In the genomic region with DNA sequence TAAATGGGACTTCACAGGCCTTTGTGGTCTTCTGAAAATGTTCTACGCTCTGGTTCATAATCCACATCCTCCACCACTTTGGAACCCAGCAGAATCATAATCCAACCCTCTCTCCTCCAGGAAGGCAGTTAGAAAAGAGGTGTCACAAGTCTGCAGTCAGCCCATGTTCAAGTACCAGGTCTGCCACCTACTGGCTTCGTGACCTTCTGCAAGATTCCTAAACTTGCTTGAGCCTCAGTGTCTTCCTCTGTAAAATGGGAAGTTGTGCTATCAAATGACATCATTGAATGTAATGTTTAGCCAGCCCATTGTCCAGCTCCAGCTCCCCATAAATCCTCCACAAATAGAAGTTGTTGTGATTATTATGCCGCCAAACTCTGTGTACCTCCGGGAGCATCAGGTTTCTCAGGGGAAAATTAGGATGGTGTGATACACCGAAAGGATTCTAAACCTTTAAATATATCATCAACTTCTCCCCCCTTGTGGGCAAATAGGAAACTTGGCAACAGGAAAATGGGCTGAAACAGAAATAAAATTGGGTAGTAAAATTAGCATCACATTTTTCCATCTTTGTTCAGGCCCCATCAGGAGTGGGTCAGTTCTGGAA, we compare ENCODE assay signal across 10 cellular contexts.
DNase-seq lines count a peak whose midpoint lies in the region; ATAC-seq, FAIRE-seq and TF ChIP-seq lines count a peak whose summit lies in the region.
"Had no signal": no experiment of that assay in that cellular context is flagged by ENCODE, and none has a peak within 500 bp of the region (broad histone marks: within the 10 kb centered on the region; RNA-seq: fewer than 3 reads in every experiment).

No MANE protein-coding gene starts in this region.

- CTCF ChIA-PET in GM12878 (lab: Yijun Ruan, JAX) = interaction anchor here (1.4 kb wide), 1 partner anchor 395 kb away, joined by 6 read pairs; no protein-coding TSS in a partner anchor

- no TSS peak for BruUV-seq in GM12878 (replicated peaks; lab: Mats Ljungman, UMichigan)

- no peak overlapping the region for H2BK5ac ChIP-seq in mesenchymal stem cell (ENCODE audit: low read depth, low read length, poor library complexity, severe bottlenecking)

- H4K8ac ChIP-seq in mesenchymal stem cell (ENCODE audit: low read length) = no peak overlapping the region

- H3K4me3 ChIP-seq in GM12878 (no peak overlapping the region), mesenchymal stem cell (ENCODE audit: insufficient read depth in 1 of 2, low read depth in 1 of 2, low read length in 2 of 2) (no peak overlapping the region)
- H3K4me3 ChIP-seq: BLaER1 treated with 17β-estradiol and CSF1 and Interleukin-3, amounts not matched to agents 10 nM and 100 nM had no signal

- in situ Hi-C loops in GM12878 (cut with MboI) = no loop called here

- no peak overlapping the region for H3K4ac ChIP-seq in mesenchymal stem cell (ENCODE audit: low read depth in 1 of 2, low read length in 2 of 2)

- no peak overlapping the region for H3K14ac ChIP-seq in mesenchymal stem cell (ENCODE audit: low read length in 2 of 2)

- ATAC-seq in GM12878 (peak; percentile 75), HG03378 (IDR thresholded peaks at IDR 0.05; ENCODE audit: unreplicated experiment) (no peak)

- H3K4me1 ChIP-seq in GM12878 (ENCODE audit: control insufficient read depth, insufficient read depth, low read length) = no peaks in the 10 kb centered on the region
- peaks cover 8% of the 10 kb centered on the region for H3K4me1 ChIP-seq in mesenchymal stem cell (ENCODE audit: control insufficient read depth, insufficient read depth, low read depth, low read length)
- H3K4me1 ChIP-seq: BLaER1 treated with 17β-estradiol and CSF1 and Interleukin-3, amounts not matched to agents 10 nM and 100 nM had no signal

- H2AK5ac ChIP-seq in mesenchymal stem cell (ENCODE audit: low read length, severe bottlenecking) = no peak overlapping the region

- H3K27ac ChIP-seq in GM12878 (ENCODE audit: control insufficient read depth, insufficient read depth) (no peak overlapping the region), mesenchymal stem cell (ENCODE audit: low read length, poor library complexity, severe bottlenecking) (no peak overlapping the region)
- H3K27ac ChIP-seq: BLaER1 treated with 17β-estradiol and CSF1 and Interleukin-3, amounts not matched to agents 10 nM and 100 nM had no signal

- no peak for TF ChIP-seq EP300 in GM12878 (IDR thresholded peaks at IDR 0.05; ENCODE audit: borderline replicate concordance in 1 of 2, control insufficient read depth in 1 of 2, low read depth in 2 of 2, low read length in 2 of 2)

- intact Hi-C loops in GM12878 (cut with micrococcal nuclease; ENCODE audit: unreplicated experiment) = loop anchor here (1.0 kb wide), 1 partner anchor 396 kb away; no protein-coding TSS in a partner anchor

- no peaks in the 10 kb centered on the region for H4K20me1 ChIP-seq in GM12878 (ENCODE audit: control insufficient read depth, insufficient read depth)
- H4K20me1 ChIP-seq: BLaER1 treated with 17β-estradiol and CSF1 and Interleukin-3, amounts not matched to agents 10 nM and 100 nM had no signal

- no peaks in the 10 kb centered on the region for H3K27me3 ChIP-seq in GM12878 (replicated peaks in 1 of 2; ENCODE audit: control insufficient read depth in 2 of 2, insufficient read depth in 2 of 2, low read length in 1 of 2)
- H3K27me3 ChIP-seq in mesenchymal stem cell (ENCODE audit: control insufficient read depth in 1 of 2, insufficient read depth in 1 of 2, low read length in 2 of 2) = no peaks in the 10 kb centered on the region
- H3K27me3 ChIP-seq: BLaER1 treated with 17β-estradiol and CSF1 and Interleukin-3, amounts not matched to agents 10 nM and 100 nM had no signal

- H2AFZ ChIP-seq in GM12878 (ENCODE audit: control insufficient read depth, low read depth, low read length) (no peak overlapping the region), mesenchymal stem cell (ENCODE audit: low read depth, low read length) (no peak overlapping the region)

- TF ChIP-seq CTCF in GM12878 (IDR thresholded peaks at IDR 0.05 in 2 of 3, conservative IDR thresholded peaks at IDR 0.05 in 1 of 3; ENCODE audit: control insufficient read depth in 2 of 3, extremely low read depth in 1 of 3, insufficient read depth in 1 of 3, low read depth in 3 of 3, low read length in 3 of 3) = peak; percentile 54 to 60 (median 59)

- H3K9me3 ChIP-seq in GM12878 (replicated peaks; ENCODE audit: control insufficient read depth, insufficient read depth, low read length) (peaks cover 4% of the 10 kb centered on the region; the same call in 2 of the 3 replicates), mesenchymal stem cell (ENCODE audit: control insufficient read depth, low read length) (peaks cover 6% of the 10 kb centered on the region)

- no peaks in the 10 kb centered on the region for H3K79me1 ChIP-seq in mesenchymal stem cell (replicated peaks; ENCODE audit: low read length, poor library complexity, severe bottlenecking)

- H4K91ac ChIP-seq in mesenchymal stem cell (ENCODE audit: low read length) = no peak overlapping the region

- TF ChIP-seq POLR2A in GM12878 (IDR thresholded peaks at IDR 0.05; ENCODE audit: low read depth, low read length) = no peak

- H3K4me2 ChIP-seq in GM12878 (ENCODE audit: control insufficient read depth, insufficient read depth) (no peak overlapping the region), mesenchymal stem cell (ENCODE audit: low read length, poor library complexity, severe bottlenecking) (no peak overlapping the region)
- H3K4me2 ChIP-seq: BLaER1 treated with 17β-estradiol and CSF1 and Interleukin-3, amounts not matched to agents 10 nM and 100 nM had no signal

- H3K9ac ChIP-seq in GM12878 (ENCODE audit: control insufficient read depth, insufficient read depth, low read length) = no peak overlapping the region
- no peak overlapping the region for H3K9ac ChIP-seq in mesenchymal stem cell (ENCODE audit: low read length)
- H3K9ac ChIP-seq: BLaER1 treated with 17β-estradiol and CSF1 and Interleukin-3, amounts not matched to agents 10 nM and 100 nM had no signal

- H2BK15ac ChIP-seq in mesenchymal stem cell (ENCODE audit: low read depth, poor library complexity, severe bottlenecking) = no peak overlapping the region

- SMC1A ChIA-PET in GM12878 (lab: Charles Lee; ENCODE audit: uncharacterized antibody, unreplicated experiment) = interaction anchor here (0.5 to 2.6 kb wide), 2 partner anchors 396 to 404 kb away, joined by 3 to 10 read pairs; no protein-coding TSS in a partner anchor

- FAIRE-seq in GM12878 (lab: Jason Lieb, UNC) (peak; percentile 47), HTR-8/SVneo (lab: Jason Lieb, UNC) (no peak)

- POLR2A ChIA-PET in GM12878 (lab: Charles Lee) = interaction anchor here (0.6 kb wide), 1 partner anchor 148 kb away, joined by 3 read pairs; no protein-coding TSS in a partner anchor

- WGBS in GM12878 (ENCODE audit: insufficient coverage, insufficient replicate concordance, low lambda C conversion rate, missing lambda C conversion rate) = 56% methylated on average over 5 of the region's 5 CpGs
- 100% methylated on average over 1 of the region's 5 CpGs for WGBS in mesenchymal stem cell

- no peak overlapping the region for H3K18ac ChIP-seq in mesenchymal stem cell (ENCODE audit: low read depth in 1 of 2, low read length in 2 of 2)

- no peak overlapping the region for H2BK120ac ChIP-seq in mesenchymal stem cell (ENCODE audit: low read depth, low read length)

- RAD21 ChIA-PET in GM12878 (lab: Charles Lee; ENCODE audit: unreplicated experiment) = interaction anchor here (1.4 to 1.8 kb wide), 2 partner anchors 395 to 396 kb away, joined by 5 to 7 read pairs; no protein-coding TSS in a partner anchor

- H3K23ac ChIP-seq in mesenchymal stem cell (ENCODE audit: low read length in 2 of 2) = no peak overlapping the region

- H2BK12ac ChIP-seq in mesenchymal stem cell (ENCODE audit: low read length in 2 of 2) = no peak overlapping the region

- H3K36me3 ChIP-seq in GM12878 (ENCODE audit: control insufficient read depth in 2 of 2, insufficient read depth in 2 of 2, low read length in 1 of 2) (no peaks in the 10 kb centered on the region), mesenchymal stem cell (ENCODE audit: control insufficient read depth in 1 of 2, insufficient read depth in 2 of 2, low read depth in 1 of 2, low read length in 2 of 2) (peaks cover 0 to 3% of the 10 kb centered on the region in 2 experiments)
- H3K36me3 ChIP-seq: BLaER1 treated with 17β-estradiol and CSF1 and Interleukin-3, amounts not matched to agents 10 nM and 100 nM had no signal

- no peaks in the 10 kb centered on the region for H3K79me2 ChIP-seq in GM12878 (ENCODE audit: control insufficient read depth, insufficient read depth, low read length)

- TF ChIP-seq RAD21 in GM12878 (IDR thresholded peaks at IDR 0.05; ENCODE audit: insufficient read depth, low read depth, low read length) = peak; percentile 73

- DNase-seq in NCI-H2107 treated with DMSO at 0.1 percent for 48 hours (lab: John Stamatoyannopoulos, UW; ENCODE audit: unreplicated experiment) (peak; percentile 28), NCI-H2107 (lab: John Stamatoyannopoulos, UW) (no peak), M059J (ENCODE audit: low read depth) (peak; percentile 45), GM12878 (ENCODE audit: low read depth, low spot score) (peak; percentile 8), mesenchymal stem cell (peak; percentile 42), NCI-H510A treated with DMSO at 0.1 percent for 48 hours (lab: John Stamatoyannopoulos, UW) (no peak), HTR-8/SVneo (ENCODE audit: insufficient read length, low spot score) (no peak)
- DNase-seq: right cardiac atrium had no signal

TF ChIP-seq in GM12878, 131 proteins besides CTCF, POLR2A, EP300 and RAD21:
- TF ChIP-seq ATF7 (IDR thresholded peaks at IDR 0.05; ENCODE audit: low read depth) (0 out of 2 replicates have a peak, but pooled peaks have one; percentile 38), SMC3 (IDR thresholded peaks at IDR 0.05; ENCODE audit: borderline replicate concordance, low read length) (peak; percentile 72; the same call in 1 of the 2 replicates), SMARCA5 (IDR thresholded peaks at IDR 0.05) (0 out of 2 replicates have a peak, but pooled peaks have one; percentile 42), EZH2 (IDR thresholded peaks at IDR 0.05; ENCODE audit: borderline replicate concordance, control insufficient read depth, low read depth, low read length) (no peak)
- TF ChIP-seq, protein P1, sequence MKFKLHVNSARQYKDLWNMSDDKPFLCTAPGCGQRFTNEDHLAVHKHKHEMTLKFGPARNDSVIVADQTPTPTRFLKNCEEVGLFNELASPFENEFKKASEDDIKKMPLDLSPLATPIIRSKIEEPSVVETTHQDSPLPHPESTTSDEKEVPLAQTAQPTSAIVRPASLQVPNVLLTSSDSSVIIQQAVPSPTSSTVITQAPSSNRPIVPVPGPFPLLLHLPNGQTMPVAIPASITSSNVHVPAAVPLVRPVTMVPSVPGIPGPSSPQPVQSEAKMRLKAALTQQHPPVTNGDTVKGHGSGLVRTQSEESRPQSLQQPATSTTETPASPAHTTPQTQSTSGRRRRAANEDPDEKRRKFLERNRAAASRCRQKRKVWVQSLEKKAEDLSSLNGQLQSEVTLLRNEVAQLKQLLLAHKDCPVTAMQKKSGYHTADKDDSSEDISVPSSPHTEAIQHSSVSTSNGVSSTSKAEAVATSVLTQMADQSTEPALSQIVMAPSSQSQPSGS (IDR thresholded peaks at IDR 0.05; ENCODE audit: low read length) = no peak

Comparison
In these comparisons a context has a peak if more than half of its experiments do, and no peak if none do; other contexts are left out.
1. DNase-seq: peak in NCI-H2107 treated with DMSO at 0.1 percent for 48 hours (single experiment), M059J (single experiment), GM12878 (single experiment) and mesenchymal stem cell (single experiment); none in NCI-H2107 (single experiment), NCI-H510A treated with DMSO at 0.1 percent for 48 hours (single experiment) and HTR-8/SVneo (single experiment).